ENCODE assay signal across 2 cellular contexts in genomic region chr10:103696094-103696410, GRCh38.
A peak's percentile ranks its signal among the peaks of the same experiment; 100 is the strongest.
TF ChIP-seq lines count a peak whose summit lies in the region.

No MANE protein-coding gene starts in this region.

TF ChIP-seq in GM23338, 12 proteins besides CTCF, POLR2A, EP300 and RAD21:
- TF ChIP-seq REST (IDR thresholded peaks at IDR 0.05; ENCODE audit: unreplicated experiment) (no peak), ZNF462 (CRISPR knock-in tag; IDR thresholded peaks at IDR 0.05) (no peak), EZH2 (IDR thresholded peaks at IDR 0.05; ENCODE audit: low read depth, unreplicated experiment) (no peak)

TF ChIP-seq in K562, 482 proteins besides CTCF, POLR2A, EP300 and RAD21:
- TF ChIP-seq REST (CRISPR knock-in tag; IDR thresholded peaks at IDR 0.05; ENCODE audit: low read depth), result no peak
- no peak for TF ChIP-seq KHSRP (IDR thresholded peaks at IDR 0.05)
- no peak for TF ChIP-seq BRCA1 (IDR thresholded peaks at IDR 0.05)
- TF ChIP-seq BRCA1 (CRISPR knock-in tag; IDR thresholded peaks at IDR 0.05), result no peak
- no peak for TF ChIP-seq ZBTB40 (IDR thresholded peaks at IDR 0.05)
- TF ChIP-seq ZBTB40 (CRISPR knock-in tag; IDR thresholded peaks at IDR 0.05), result no peak
- no peak for TF ChIP-seq RBFOX2 (IDR thresholded peaks at IDR 0.05; ENCODE audit: low read depth, low read length)
- TF ChIP-seq ZNF696 (CRISPR knock-in tag; conservative IDR thresholded peaks at IDR 0.05), result no peak
- no peak for TF ChIP-seq KDM5B (IDR thresholded peaks at IDR 0.05; ENCODE audit: insufficient replicate concordance, low read depth, low read length)
- no peak for TF ChIP-seq SNIP1 (IDR thresholded peaks at IDR 0.05; ENCODE audit: low read depth)
- no peak for TF ChIP-seq RERE (CRISPR knock-in tag; IDR thresholded peaks at IDR 0.05; ENCODE audit: borderline replicate concordance)
- peak; percentile 20 for TF ChIP-seq HDAC3 (IDR thresholded peaks at IDR 0.05; ENCODE audit: borderline replicate concordance, partially characterized antibody)
- peak; percentile 26 for TF ChIP-seq PRDM10 (IDR thresholded peaks at IDR 0.05; ENCODE audit: partially characterized antibody)
- no peak for TF ChIP-seq NCOA6 (IDR thresholded peaks at IDR 0.05)
- TF ChIP-seq SIRT6 (IDR thresholded peaks at IDR 0.05; ENCODE audit: low read depth, low read length), result no peak
- peak; percentile 40; the same call in 1 of the 2 replicates for TF ChIP-seq ELF1 (tag; IDR thresholded peaks at IDR 0.05)
